In the genomic region with DNA sequence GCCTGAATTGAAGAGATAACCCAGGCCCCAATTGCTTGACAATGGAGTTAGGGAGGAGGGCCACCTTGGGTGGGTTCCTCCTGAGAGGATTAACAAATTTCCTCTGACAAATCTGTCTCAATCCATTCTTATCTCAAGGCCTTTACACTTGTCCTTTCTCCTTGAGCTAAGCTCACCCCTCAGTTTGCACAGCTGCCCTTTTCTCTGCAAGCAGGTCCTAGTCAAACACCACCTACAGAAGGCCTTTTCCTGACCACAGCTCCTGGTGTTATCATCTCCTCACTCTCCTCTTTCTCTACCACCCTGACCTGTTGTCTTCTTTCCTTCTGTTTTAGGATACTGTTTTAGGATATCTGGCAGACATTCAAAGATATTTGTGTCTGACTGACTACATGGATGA, we compare ENCODE assay signal across 11 cellular contexts. TPM values are rescaled to one million over a fixed set of nuclear protein-coding genes. Genes with fewer than 3 reads are reported as not detected.
"Had no signal": no experiment of that assay in that cellular context is flagged by ENCODE, and none has a peak within 500 bp of the region (broad histone marks: within the 10 kb centered on the region; RNA-seq: fewer than 3 reads in every experiment).

No MANE protein-coding gene starts in this region.

- H3K9me3 Mint-ChIP-seq: GM23338, H9 had no signal

- H3K4me1 ChIP-seq: HAP-1 had no signal

- ATAC-seq: GM23338, HCT116 had no signal

- DNase-seq: GM23248, GOT3, H7, H9, HCEC 1CT, HFFc6 had no signal

- H3K9ac ChIP-seq: GM23248 had no signal

- FAIRE-seq: H1, H54 had no signal

- H3K4me3 Mint-ChIP-seq: GM23338, H9, HFFc6 had no signal

- H3K36me3 ChIP-seq: HAP-1 had no signal

- H3K27ac Mint-ChIP-seq: GM23338, HFFc6 had no signal

- H3K9me3 ChIP-seq: HAP-1 had no signal

- H3K27ac ChIP-seq: GM23248 had no signal

- H3K4me2 ChIP-seq: GM23338 had no signal

- H3K4me3 ChIP-seq: GM23248, GM23338, HAP-1 had no signal

- H3K4me1 Mint-ChIP-seq: GM23338, H9 had no signal

RNA-seq across cellular contexts. Expression of a gene that starts 26.4 kb away (rescaled TPM):
- total RNA-seq: H9, HFFc6 had no signal
